In the genomic region with DNA sequence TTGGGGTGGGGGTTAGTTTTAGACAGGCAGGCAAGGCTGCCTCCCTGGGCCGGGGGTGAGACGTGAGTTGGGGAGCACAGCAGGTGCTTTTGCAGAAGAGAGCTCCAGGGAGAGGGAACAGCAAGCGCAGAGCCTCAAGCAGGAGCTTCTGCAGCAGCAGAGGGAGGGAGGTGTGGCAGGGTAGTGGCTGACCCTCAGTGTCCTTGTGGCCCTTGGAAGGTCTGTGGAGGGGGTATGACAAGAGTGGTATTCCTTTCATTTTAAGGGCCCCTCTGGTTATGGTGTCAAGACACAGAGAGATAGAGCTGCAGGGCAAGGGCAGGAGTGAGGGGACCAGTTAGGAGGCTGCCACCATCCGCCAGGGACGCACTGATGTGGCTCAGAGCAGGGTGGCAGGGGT, we compare ENCODE assay signal across 33 cellular contexts.
"Had no signal": no experiment of that assay in that cellular context is flagged by ENCODE, and none has a peak within 500 bp of the region (broad histone marks: within the 10 kb centered on the region; RNA-seq: fewer than 3 reads in every experiment).

No MANE protein-coding gene starts in this region.

- H3K27ac Mint-ChIP-seq: activated B cell treated with CpG ODN at 0.5 μM for 24 hours; activated CD4-positive, alpha-beta memory T cell treated with anti-CD3 and anti-CD28 coated beads for 36 hours; activated CD4-positive, alpha-beta memory T cell treated with anti-CD3 and anti-CD28 coated beads, Interleukin-2, amount 10 ng/mL, durations not matched to agents 7 days and 5 days; activated CD4-positive, alpha-beta T cell treated with anti-CD3 and anti-CD28 coated beads for 36 hours; activated CD4-positive, alpha-beta T cell treated with anti-CD3 and anti-CD28 coated beads, Interleukin-2, amount 10 ng/mL, durations not matched to agents 24 days and 14 days; activated CD4-positive, alpha-beta T cell treated with anti-CD3 and anti-CD28 coated beads, Interleukin-2, amount 10 ng/mL, durations not matched to agents 7 days and 5 days; activated CD8-positive, alpha-beta memory T cell treated with anti-CD3 and anti-CD28 coated beads, Interleukin-2, amount 10 ng/mL, durations not matched to agents 7 days and 5 days; activated CD8-positive, alpha-beta T cell treated with anti-CD3 and anti-CD28 coated beads for 36 hours; activated CD8-positive, alpha-beta T cell treated with anti-CD3 and anti-CD28 coated beads, Interleukin-2, amount 10 ng/mL, durations not matched to agents 7 days and 5 days; T-cell; T-helper 1 cell treated with Interleukin-12 subunit alpha and Interleukin-12 subunit beta and Interleukin-4 antibody, amounts not matched to agents 30 μg/mL and 1 μg/mL, for 36 hours; T-helper 17 cell; T-helper 2 cell treated with Interferon-gamma antibody and Interleukin-4, amounts not matched to agents 5 μg/mL and 100 μg/mL, for 36 hours; WTC11 had no signal

- H3K4me1 Mint-ChIP-seq: activated B cell treated with CpG ODN at 0.5 μM for 24 hours; activated CD4-positive, alpha-beta memory T cell treated with anti-CD3 and anti-CD28 coated beads, Interleukin-2, amount 10 ng/mL, durations not matched to agents 7 days and 5 days; activated CD4-positive, alpha-beta T cell treated with anti-CD3 and anti-CD28 coated beads for 36 hours; activated CD4-positive, alpha-beta T cell treated with anti-CD3 and anti-CD28 coated beads, Interleukin-2, amount 10 ng/mL, durations not matched to agents 24 days and 14 days; activated CD4-positive, alpha-beta T cell treated with anti-CD3 and anti-CD28 coated beads, Interleukin-2, amount 10 ng/mL, durations not matched to agents 7 days and 5 days; activated CD8-positive, alpha-beta memory T cell treated with anti-CD3 and anti-CD28 coated beads, Interleukin-2, amount 10 ng/mL, durations not matched to agents 7 days and 5 days; T-cell; T-helper 17 cell; WTC11 had no signal

- H3K4me3 Mint-ChIP-seq: activated B cell treated with CpG ODN at 0.5 μM for 24 hours; activated CD4-positive, alpha-beta memory T cell treated with anti-CD3 and anti-CD28 coated beads for 36 hours; activated CD4-positive, alpha-beta memory T cell treated with anti-CD3 and anti-CD28 coated beads, Interleukin-2, amount 10 ng/mL, durations not matched to agents 7 days and 5 days; activated CD4-positive, alpha-beta T cell treated with anti-CD3 and anti-CD28 coated beads for 36 hours; activated CD4-positive, alpha-beta T cell treated with anti-CD3 and anti-CD28 coated beads, Interleukin-2, amount 10 ng/mL, durations not matched to agents 24 days and 14 days; activated CD4-positive, alpha-beta T cell treated with anti-CD3 and anti-CD28 coated beads, Interleukin-2, amount 10 ng/mL, durations not matched to agents 7 days and 5 days; activated CD8-positive, alpha-beta memory T cell treated with anti-CD3 and anti-CD28 coated beads, Interleukin-2, amount 10 ng/mL, durations not matched to agents 7 days and 5 days; activated CD8-positive, alpha-beta T cell treated with anti-CD3 and anti-CD28 coated beads for 36 hours; activated CD8-positive, alpha-beta T cell treated with anti-CD3 and anti-CD28 coated beads, Interleukin-2, amount 10 ng/mL, durations not matched to agents 7 days and 5 days; T-cell; T-helper 1 cell treated with Interleukin-12 subunit alpha and Interleukin-12 subunit beta and Interleukin-4 antibody, amounts not matched to agents 30 μg/mL and 1 μg/mL, for 36 hours; T-helper 17 cell; T-helper 2 cell treated with Interferon-gamma antibody and Interleukin-4, amounts not matched to agents 5 μg/mL and 100 μg/mL, for 36 hours; WTC11 had no signal

- H3K27me3 Mint-ChIP-seq: activated B cell treated with CpG ODN at 0.5 μM for 24 hours; activated CD4-positive, alpha-beta memory T cell treated with anti-CD3 and anti-CD28 coated beads for 36 hours; activated CD4-positive, alpha-beta memory T cell treated with anti-CD3 and anti-CD28 coated beads, Interleukin-2, amount 10 ng/mL, durations not matched to agents 7 days and 5 days; activated CD4-positive, alpha-beta T cell treated with anti-CD3 and anti-CD28 coated beads for 36 hours; activated CD4-positive, alpha-beta T cell treated with anti-CD3 and anti-CD28 coated beads, Interleukin-2, amount 10 ng/mL, durations not matched to agents 7 days and 5 days; activated CD8-positive, alpha-beta memory T cell treated with anti-CD3 and anti-CD28 coated beads, Interleukin-2, amount 10 ng/mL, durations not matched to agents 7 days and 5 days; activated CD8-positive, alpha-beta T cell treated with anti-CD3 and anti-CD28 coated beads for 36 hours had no signal

- H3K36me3 ChIP-seq: WERI-Rb-1 had no signal

- H3K9me3 Mint-ChIP-seq: activated B cell treated with CpG ODN at 0.5 μM for 24 hours; activated CD4-positive, alpha-beta memory T cell treated with anti-CD3 and anti-CD28 coated beads for 36 hours; activated CD4-positive, alpha-beta memory T cell treated with anti-CD3 and anti-CD28 coated beads, Interleukin-2, amount 10 ng/mL, durations not matched to agents 7 days and 5 days; activated CD4-positive, alpha-beta T cell treated with anti-CD3 and anti-CD28 coated beads, Interleukin-2, amount 10 ng/mL, durations not matched to agents 24 days and 14 days; activated CD4-positive, alpha-beta T cell treated with anti-CD3 and anti-CD28 coated beads, Interleukin-2, amount 10 ng/mL, durations not matched to agents 7 days and 5 days; activated CD8-positive, alpha-beta T cell treated with anti-CD3 and anti-CD28 coated beads for 36 hours; T-cell; T-helper 1 cell treated with Interleukin-12 subunit alpha and Interleukin-12 subunit beta and Interleukin-4 antibody, amounts not matched to agents 30 μg/mL and 1 μg/mL, for 36 hours; T-helper 2 cell treated with Interferon-gamma antibody and Interleukin-4, amounts not matched to agents 5 μg/mL and 100 μg/mL, for 36 hours had no signal

- H3K36me3 Mint-ChIP-seq: activated CD4-positive, alpha-beta memory T cell treated with anti-CD3 and anti-CD28 coated beads for 36 hours; activated CD8-positive, alpha-beta memory T cell treated with anti-CD3 and anti-CD28 coated beads, Interleukin-2, amount 10 ng/mL, durations not matched to agents 7 days and 5 days; T-cell; WTC11 had no signal

- H3K27ac ChIP-seq: VCaP, WERI-Rb-1 had no signal

- ATAC-seq: activated CD4-positive, alpha-beta T cell treated with anti-CD3 and anti-CD28 coated beads for 36 hours; activated CD4-positive, CD25-positive, alpha-beta regulatory T cell treated with anti-CD3 and anti-CD28 coated beads, Interleukin-2, amount 50 U/mL, for 24 hours; activated CD8-positive, alpha-beta memory T cell treated with anti-CD3 and anti-CD28 coated beads, Interleukin-2, amount 10 ng/mL, durations not matched to agents 7 days and 5 days; activated CD8-positive, alpha-beta T cell treated with anti-CD3 and anti-CD28 coated beads for 36 hours; activated CD8-positive, alpha-beta T cell treated with anti-CD3 and anti-CD28 coated beads, Interleukin-2, amount 10 ng/mL, durations not matched to agents 7 days and 5 days; T-cell; T-helper 17 cell; WTC11 had no signal

- DNase-seq: activated B cell treated with CpG ODN at 0.5 μM for 24 hours; activated CD4-positive, alpha-beta memory T cell treated with anti-CD3 and anti-CD28 coated beads for 36 hours; activated CD4-positive, alpha-beta memory T cell treated with anti-CD3 and anti-CD28 coated beads, Interleukin-2, amount 10 ng/mL, durations not matched to agents 7 days and 5 days; activated CD4-positive, alpha-beta T cell treated with anti-CD3 and anti-CD28 coated beads for 1 hour; activated CD4-positive, alpha-beta T cell treated with anti-CD3 and anti-CD28 coated beads for 36 hours; activated CD4-positive, alpha-beta T cell treated with anti-CD3 and anti-CD28 coated beads for 4 hours; activated CD4-positive, alpha-beta T cell treated with anti-CD3 and anti-CD28 coated beads for 48 hours; activated CD4-positive, alpha-beta T cell treated with anti-CD3 and anti-CD28 coated beads, Interleukin-2, amount 10 ng/mL, durations not matched to agents 24 days and 14 days; activated CD4-positive, alpha-beta T cell treated with anti-CD3 and anti-CD28 coated beads, Interleukin-2, amount 10 ng/mL, durations not matched to agents 7 days and 5 days; activated CD4-positive, alpha-beta T cell treated with anti-CD3 and anti-CD28 coated beads, Interleukin-2, amount 50 U/mL, for 1 hour; activated CD4-positive, alpha-beta T cell treated with anti-CD3 and anti-CD28 coated beads, Interleukin-2, amount 50 U/mL, for 4 hours; activated CD4-positive, alpha-beta T cell treated with anti-CD3 and anti-CD28 coated beads, Interleukin-2, amount 50 U/mL, for 48 hours; activated CD4-positive, CD25-positive, alpha-beta regulatory T cell; activated CD4-positive, CD25-positive, alpha-beta regulatory T cell treated with anti-CD3 and anti-CD28 coated beads, Interleukin-2, amount 50 U/mL, for 72 hours; activated CD8-positive, alpha-beta memory T cell treated with anti-CD3 and anti-CD28 coated beads for 24 hours; activated CD8-positive, alpha-beta memory T cell treated with anti-CD3 and anti-CD28 coated beads, Interleukin-2, amount 10 ng/mL, durations not matched to agents 7 days and 5 days; activated CD8-positive, alpha-beta memory T cell treated with anti-CD3 and anti-CD28 coated beads, Interleukin-2, amount 50 U/mL, for 4 hours; activated CD8-positive, alpha-beta memory T cell treated with anti-CD3 and anti-CD28 coated beads, Interleukin-2, amount 50 U/mL, for 48 hours; activated CD8-positive, alpha-beta T cell treated with anti-CD3 and anti-CD28 coated beads for 36 hours; activated CD8-positive, alpha-beta T cell treated with anti-CD3 and anti-CD28 coated beads, Interleukin-2, amount 10 ng/mL, durations not matched to agents 7 days and 5 days; SW 1271; T-cell; T-helper 1 cell; T-helper 17 cell; T-helper 2 cell; T-helper 9 cell; T1000; WERI-Rb-1 had no signal
